Comparison of ENCODE assay signal across 8 cellular contexts in the genomic region with DNA sequence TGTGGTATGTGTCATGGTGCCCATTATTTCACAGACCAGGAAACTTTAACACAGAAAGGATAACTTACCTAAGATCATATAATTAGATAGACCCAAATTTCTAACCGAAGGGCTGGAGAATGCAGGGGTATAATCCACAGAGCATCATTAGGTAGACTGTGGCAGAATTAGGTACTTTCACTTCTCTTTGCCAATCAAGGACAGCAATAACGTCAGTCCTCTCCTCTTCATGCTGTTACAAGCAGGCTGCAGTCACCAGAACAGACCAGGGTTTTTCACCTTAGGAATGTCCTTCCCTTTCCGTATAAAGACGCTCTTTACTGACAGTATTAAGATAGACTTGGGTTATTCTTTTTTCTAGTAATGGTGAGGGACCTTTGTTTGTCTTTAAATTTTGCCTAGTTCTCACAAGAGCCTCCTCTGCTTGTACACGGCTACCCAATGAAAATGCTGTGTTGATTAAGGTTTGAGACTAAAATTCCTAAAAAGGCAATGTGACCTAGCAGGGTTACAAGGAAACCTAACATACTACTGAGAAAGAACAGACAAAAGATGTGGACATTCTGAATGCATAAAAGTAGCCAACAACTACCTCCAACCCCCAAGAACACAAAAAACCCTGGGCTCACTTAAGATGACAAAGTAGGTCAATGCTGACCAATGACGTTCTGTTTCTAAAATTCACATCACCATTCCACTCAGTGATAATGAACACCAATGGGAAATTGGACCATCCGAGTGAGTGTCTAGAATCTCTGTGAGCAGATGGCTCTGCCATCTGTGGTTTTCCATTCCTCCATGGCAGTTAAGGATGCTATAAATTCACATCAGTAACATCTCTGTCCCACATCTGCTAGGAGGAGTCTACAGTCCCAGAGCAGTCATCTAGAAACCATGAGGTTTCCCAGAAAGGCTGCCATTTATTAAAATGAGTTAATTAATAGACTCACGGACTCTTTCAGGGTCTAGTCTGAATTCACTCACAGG. TPM values are rescaled to one million over a fixed set of nuclear protein-coding genes. Genes with fewer than 3 reads are reported as not detected.
DNase-seq lines count a peak whose midpoint lies in the region; ATAC-seq and TF ChIP-seq lines count a peak whose summit lies in the region.

No MANE protein-coding gene starts in this region.

- intact Hi-C loops in activated B cell treated with CpG ODN at 0.5 μM for 24 hours (cut with micrococcal nuclease) (loop anchor here (1.0 to 10.0 kb wide), 7 partner anchors 89 to 968 kb away; a partner anchor contains a TSS), tibial artery (cut with DNase I; ENCODE audit: low total_unique reads) (loop anchor here (10.0 kb wide), 1 partner anchor 126 kb away; a partner anchor contains a TSS)

- no peak for TF ChIP-seq CTCF in AG04449 (IDR thresholded peaks at IDR 0.05; ENCODE audit: insufficient read depth, low read length, missing control alignments)
- TF ChIP-seq CTCF in activated B cell treated with CpG ODN at 0.5 μM for 24 hours (IDR thresholded peaks at IDR 0.05), result no peak
- no peak for TF ChIP-seq CTCF in tibial artery (IDR thresholded peaks at IDR 0.05)

- peaks cover 28% of the 10 kb centered on the region for H3K36me3 Mint-ChIP-seq in activated B cell treated with CpG ODN at 0.5 μM for 24 hours (ENCODE audit: low read depth)

- H3K4me3 ChIP-seq in AG04449 (ENCODE audit: low read depth, low read length) (peak overlapping the region; percentile 74), iPS-20b (ENCODE audit: low read length) (peak overlapping the region; percentile 89), tibial artery (peak overlapping the region; percentile 84 to 97)

- H3K36me3 ChIP-seq in iPS-20b (ENCODE audit: insufficient read depth, low read depth, low read length), result peaks cover 19% of the 10 kb centered on the region; the same call in 1 of the 2 replicates
- no peaks in the 10 kb centered on the region for H3K36me3 ChIP-seq in tibial artery

- peak overlapping the region; percentile 91 for H3K4me3 Mint-ChIP-seq in activated B cell treated with CpG ODN at 0.5 μM for 24 hours

- H3K27me3 Mint-ChIP-seq in activated B cell treated with CpG ODN at 0.5 μM for 24 hours, result no peaks in the 10 kb centered on the region

- H3K27ac Mint-ChIP-seq in activated B cell treated with CpG ODN at 0.5 μM for 24 hours, result peak overlapping the region; percentile 95

- peaks cover 54% of the 10 kb centered on the region for H3K4me1 Mint-ChIP-seq in activated B cell treated with CpG ODN at 0.5 μM for 24 hours

- H3K27me3 ChIP-seq in iPS-20b (ENCODE audit: insufficient read depth, low read length), result no peaks in the 10 kb centered on the region
- no peaks in the 10 kb centered on the region for H3K27me3 ChIP-seq in tibial artery

- CTCF ChIA-PET in AG04449 (lab: Yijun Ruan, JAX) (no interaction called here), activated B cell treated with CpG ODN at 0.5 μM for 24 hours (lab: Charles Lee) (no interaction called here)

- H3K9me3 Mint-ChIP-seq in activated B cell treated with CpG ODN at 0.5 μM for 24 hours, result no peaks in the 10 kb centered on the region

- H3K9ac ChIP-seq in iPS-20b (ENCODE audit: low read depth, low read length), result peak overlapping the region; percentile 91; the same call in 1 of the 2 replicates

- POLR2A ChIA-PET in AG04449 (lab: Yijun Ruan, JAX), result no interaction called here
- POLR2A ChIA-PET in activated B cell treated with CpG ODN at 0.5 μM for 24 hours (lab: Charles Lee), result interaction anchor here (1.2 to 2.8 kb wide), 2 partner anchors 121 to 944 kb away, joined by 3 to 26 read pairs; a partner anchor contains a TSS

- H3K27ac ChIP-seq in iPS-20b (ENCODE audit: low read length) (no peak overlapping the region), tibial artery (peak overlapping the region; percentile 87 to 93)

- ATAC-seq in GM18870 (IDR thresholded peaks at IDR 0.05; ENCODE audit: unreplicated experiment), result peak; percentile 43
- ATAC-seq in HG03442 (IDR thresholded peaks at IDR 0.05; ENCODE audit: unreplicated experiment), result peak; percentile 37
- ATAC-seq in activated B cell treated with CpG ODN at 0.5 μM for 24 hours (ENCODE audit: low read depth), result peak; percentile 40
- ATAC-seq in GM19328 (IDR thresholded peaks at IDR 0.05; ENCODE audit: unreplicated experiment), result no peak

- H3K9me3 ChIP-seq in iPS-20b (ENCODE audit: insufficient read depth, low read depth, low read length) (no peaks in the 10 kb centered on the region), tibial artery (no peaks in the 10 kb centered on the region)

- DNase-seq in AG04449 (ENCODE audit: low read depth, low spot score), result no peak
- no peak for DNase-seq in activated B cell treated with CpG ODN at 0.5 μM for 24 hours
- no peak for DNase-seq in tibial artery
- DNase-seq in stimulated activated CD4-positive, alpha-beta T cell treated with anti-CD3 and anti-CD28 coated beads, Interleukin-1b, Interleukin-23, amount 100 ng/mL, for 48 hours, result no peak

- H3K4me1 ChIP-seq in iPS-20b (ENCODE audit: insufficient read depth, low read length) (peaks cover 11% of the 10 kb centered on the region), tibial artery (peaks cover 0 to 49% (median 18%) of the 10 kb centered on the region in 4 donors)

RNA-seq across cellular contexts. Expression of a gene that starts 2.1 kb away (rescaled TPM):
- total RNA-seq in activated B cell treated with CpG ODN at 0.5 μM for 24 hours, result 109 and 119 TPM in 2 replicates
